In genomic region chr22:27246558-27246957, GRCh38 we compare ENCODE assay signal across 36 cellular contexts.
"Had no signal": no experiment of that assay in that cellular context is flagged by ENCODE, and none has a peak within 500 bp of the region (broad histone marks: within the 10 kb centered on the region; RNA-seq: fewer than 3 reads in every experiment).

No MANE protein-coding gene starts in this region.

- H3K27ac ChIP-seq: breast epithelium, KMS-11, Peyer's patch, VCaP had no signal

- H3K4me2 ChIP-seq: KMS-11 had no signal

- H3K27ac Mint-ChIP-seq: activated B cell treated with CpG ODN at 0.5 μM for 24 hours; activated CD4-positive, alpha-beta memory T cell treated with anti-CD3 and anti-CD28 coated beads for 36 hours; activated naive CD4-positive, alpha-beta T cell treated with anti-CD3 and anti-CD28 coated beads for 36 hours; activated T-helper 1 cell treated with anti-CD3 and anti-CD28 coated beads, Interleukin-12 subunit alpha, Interleukin-12 subunit beta, Interleukin-2, Interleukin-4 antibody, amounts not matched to agents 30 ng/mL and 10 ng/mL and 1 ng/mL, durations not matched to agents 14 hours and 24 hours and 36 hours had no signal

- DNase-seq: activated B cell treated with CpG ODN at 0.5 μM for 24 hours; activated CD4-positive, alpha-beta memory T cell treated with anti-CD3 and anti-CD28 coated beads for 36 hours; activated CD4-positive, alpha-beta T cell treated with anti-CD3 and anti-CD28 coated beads for 4 hours; activated CD4-positive, alpha-beta T cell treated with anti-CD3 and anti-CD28 coated beads, Interleukin-2, amount 50 U/mL, for 1 hour; activated CD4-positive, CD25-positive, alpha-beta regulatory T cell treated with anti-CD3 and anti-CD28 coated beads, Interleukin-2, amount 50 U/mL, for 72 hours; activated CD8-positive, alpha-beta memory T cell treated with anti-CD3 and anti-CD28 coated beads, Interleukin-2, amount 50 U/mL, for 4 hours; activated gamma-delta T cell treated with Interleukin-2 at 50 U/mL for 16 hours; activated naive CD4-positive, alpha-beta T cell treated with anti-CD3 and anti-CD28 coated beads for 36 hours; activated T-cell treated with anti-CD3 and anti-CD28 coated beads for 4 hours; activated T-cell treated with anti-CD3 and anti-CD28 coated beads, Interleukin-2, amount 50 U/mL, for 4 hours; amniotic stem cell; aorta; MM.1S; MV-4-11; NCI-H1092; NCI-H1436 treated with DMSO at 0.1 percent for 48 hours; NCI-H1694 treated with DMSO at 0.1 percent for 48 hours; NCI-H2029; NCI-H510A; NCI-H526; NCI-H748 treated with DMSO at 0.1 percent for 48 hours; NK-92 treated with Interleukin-12 subunit alpha and Interleukin-12 subunit beta, amount 100 ng/mL, for 24 hours; PC-3; Peyer's patch; RPMI8226; SHP77 treated with DMSO at 0.1 percent for 48 hours; SW 1271; T-helper 1 cell; T-helper 2 cell; T-helper 9 cell had no signal

- H3K4me1 Mint-ChIP-seq: activated B cell treated with CpG ODN at 0.5 μM for 24 hours had no signal

- H3K27me3 ChIP-seq: breast epithelium, Peyer's patch had no signal

- H3K9me3 ChIP-seq: breast epithelium, Peyer's patch had no signal

- H3K9ac ChIP-seq: KMS-11 had no signal

- H3K36me3 ChIP-seq: breast epithelium, Peyer's patch had no signal

- H3K36me3 Mint-ChIP-seq: activated CD4-positive, alpha-beta memory T cell treated with anti-CD3 and anti-CD28 coated beads for 36 hours had no signal

- ATAC-seq: activated naive CD4-positive, alpha-beta T cell treated with anti-CD3 and anti-CD28 coated beads, Interleukin-2, amount 50 U/mL, for 72 hours; activated T-cell treated with anti-CD3 and anti-CD28 coated beads, Interleukin-2, amount 50 U/mL, for 4 hours; PC-3; SK-N-SH treated with all-trans-retinoic acid at 6 μM for 48 hours had no signal

- H3K4me3 Mint-ChIP-seq: activated B cell treated with CpG ODN at 0.5 μM for 24 hours; activated CD4-positive, alpha-beta memory T cell treated with anti-CD3 and anti-CD28 coated beads for 36 hours; activated naive CD4-positive, alpha-beta T cell treated with anti-CD3 and anti-CD28 coated beads for 36 hours; activated T-cell treated with anti-CD3 and anti-CD28 coated beads, Interleukin-2, amount 50 U/mL, for 4 hours; activated T-helper 1 cell treated with anti-CD3 and anti-CD28 coated beads, Interleukin-12 subunit alpha, Interleukin-12 subunit beta, Interleukin-2, Interleukin-4 antibody, amounts not matched to agents 30 ng/mL and 10 ng/mL and 1 ng/mL, durations not matched to agents 14 hours and 24 hours and 36 hours had no signal

- H3K4me3 ChIP-seq: breast epithelium, Peyer's patch had no signal

- H3K9me3 Mint-ChIP-seq: activated B cell treated with CpG ODN at 0.5 μM for 24 hours; activated CD4-positive, alpha-beta memory T cell treated with anti-CD3 and anti-CD28 coated beads for 36 hours; activated naive CD4-positive, alpha-beta T cell treated with anti-CD3 and anti-CD28 coated beads for 36 hours; activated T-cell treated with anti-CD3 and anti-CD28 coated beads, Interleukin-2, amount 50 U/mL, for 4 hours had no signal

- H3K4me1 ChIP-seq: breast epithelium, Peyer's patch had no signal
